11 cellular contexts compared by ENCODE assay signal in genomic region chr2:112092286-112093041, GRCh38.
A peak's percentile ranks its signal among the peaks of the same experiment; 100 is the strongest.
DNase-seq lines count a peak whose midpoint lies in the region; ATAC-seq and TF ChIP-seq lines count a peak whose summit lies in the region.
"Had no signal": no experiment of that assay in that cellular context is flagged by ENCODE, and none has a peak within 500 bp of the region (broad histone marks: within the 10 kb centered on the region; RNA-seq: fewer than 3 reads in every experiment).

No MANE protein-coding gene starts in this region.

- TF ChIP-seq CTCF in foreskin fibroblast (IDR thresholded peaks at IDR 0.05; ENCODE audit: low read depth, low read length) = no peak

- peak overlapping the region; percentile 15 for H3K27ac Mint-ChIP-seq in activated T-cell treated with anti-CD3 and anti-CD28 coated beads, Interleukin-2, amount 50 U/mL, for 24 hours
- H3K27ac Mint-ChIP-seq in activated naive CD8-positive, alpha-beta T cell = peak overlapping the region; percentile 38

- peaks cover 13% of the 10 kb centered on the region for H3K4me1 Mint-ChIP-seq in activated T-cell treated with anti-CD3 and anti-CD28 coated beads, Interleukin-2, amount 50 U/mL, for 24 hours (ENCODE audit: low read depth)
- H3K4me1 Mint-ChIP-seq in activated naive CD8-positive, alpha-beta T cell (ENCODE audit: low read depth) = peaks cover 19% of the 10 kb centered on the region

- peaks cover 74% of the 10 kb centered on the region for H3K36me3 Mint-ChIP-seq in activated T-cell treated with anti-CD3 and anti-CD28 coated beads, Interleukin-2, amount 50 U/mL, for 24 hours (ENCODE audit: low read depth)
- peaks cover 17% of the 10 kb centered on the region for H3K36me3 Mint-ChIP-seq in activated naive CD8-positive, alpha-beta T cell

- H3K9me3 Mint-ChIP-seq in activated T-cell treated with anti-CD3 and anti-CD28 coated beads, Interleukin-2, amount 50 U/mL, for 24 hours = no peaks in the 10 kb centered on the region
- no peaks in the 10 kb centered on the region for H3K9me3 Mint-ChIP-seq in activated naive CD8-positive, alpha-beta T cell (ENCODE audit: low read depth)

- no peaks in the 10 kb centered on the region for H3K27me3 Mint-ChIP-seq in activated T-cell treated with anti-CD3 and anti-CD28 coated beads, Interleukin-2, amount 50 U/mL, for 24 hours
- no peaks in the 10 kb centered on the region for H3K27me3 Mint-ChIP-seq in activated naive CD8-positive, alpha-beta T cell

- no peak for DNase-seq in activated T-cell treated with anti-CD3 and anti-CD28 coated beads, Interleukin-2, amount 50 U/mL, for 24 hours
- no peak for DNase-seq in activated T-cell treated with anti-CD3 and anti-CD28 coated beads, Interleukin-2, amount 50 U/mL, for 1 hour
- DNase-seq in foreskin fibroblast (peak; percentile 38 to 66), pons (ENCODE audit: low spot score) (no peak), superior temporal gyrus (ENCODE audit: extremely low spot score) (no peak), NCI-H2029 treated with DMSO at 0.1 percent for 48 hours (lab: John Stamatoyannopoulos, UW) (no peak)
- peak; percentile 10 for DNase-seq in stimulated activated naive CD8-positive, alpha-beta T cell treated with anti-CD3 and anti-CD28 coated beads, Interleukin-15, Interleukin-2, amounts not matched to agents 100 U/mL and 50 U/mL, for 24 hours
- DNase-seq: AML-193, NCI-H1105 treated with DMSO at 0.1 percent for 48 hours had no signal

- peak; percentile 71 for ATAC-seq in stimulated activated naive CD8-positive, alpha-beta T cell treated with anti-CD3 and anti-CD28 coated beads, Interleukin-15, Interleukin-2, amounts not matched to agents 100 U/mL and 50 U/mL, for 24 hours

- no peak overlapping the region for H3K4me3 Mint-ChIP-seq in activated T-cell treated with anti-CD3 and anti-CD28 coated beads, Interleukin-2, amount 50 U/mL, for 24 hours
- H3K4me3 Mint-ChIP-seq in activated naive CD8-positive, alpha-beta T cell = no peak overlapping the region

- no peak overlapping the region for H3K4me3 ChIP-seq in foreskin fibroblast (ENCODE audit: low read depth in 1 of 2, low read length in 2 of 2)
- H3K4me3 ChIP-seq: esophagus muscularis mucosa had no signal

Comparison
In these comparisons a context has a peak if more than half of its experiments do, and no peak if none do; other contexts are left out.
1. DNase-seq: peak in foreskin fibroblast (2 of 2) and stimulated activated naive CD8-positive, alpha-beta T cell treated with anti-CD3 and anti-CD28 coated beads, Interleukin-15, Interleukin-2, amounts not matched to agents 100 U/mL and 50 U/mL, for 24 hours (single experiment); none in activated T-cell treated with anti-CD3 and anti-CD28 coated beads, Interleukin-2, amount 50 U/mL, for 24 hours (single experiment), activated T-cell treated with anti-CD3 and anti-CD28 coated beads, Interleukin-2, amount 50 U/mL, for 1 hour (single experiment), pons (single experiment), superior temporal gyrus (single experiment) and NCI-H2029 treated with DMSO at 0.1 percent for 48 hours (single experiment).